31 cellular contexts compared by ENCODE assay signal in genomic region chr3:85574306-85574705, GRCh38.
"Had no signal": no experiment of that assay in that cellular context is flagged by ENCODE, and none has a peak within 500 bp of the region (broad histone marks: within the 10 kb centered on the region; RNA-seq: fewer than 3 reads in every experiment).

No MANE protein-coding gene starts in this region.

- H3K36me3 ChIP-seq: heart right ventricle, lower lobe of right lung, neural progenitor cell, sigmoid colon, spleen, thoracic aorta, vagina had no signal

- H3K4me3 ChIP-seq: heart right ventricle, lower lobe of right lung, neural progenitor cell, sigmoid colon, spleen, thoracic aorta, vagina had no signal

- H3K27me3 Mint-ChIP-seq: activated naive CD8-positive, alpha-beta T cell treated with anti-CD3 and anti-CD28 coated beads, Interleukin-2, amount 10 ng/mL, durations not matched to agents 7 days and 5 days; central memory CD8-positive, alpha-beta T cell; naive thymus-derived CD8-positive, alpha-beta T cell; progenitor cell of endocrine pancreas; type B pancreatic cell had no signal

- DNase-seq: activated CD4-positive, alpha-beta T cell treated with anti-CD3 and anti-CD28 coated beads for 4 hours; activated CD4-positive, alpha-beta T cell treated with anti-CD3 and anti-CD28 coated beads, Interleukin-2, amount 50 U/mL, for 48 hours; activated CD4-positive, CD25-positive, alpha-beta regulatory T cell; activated CD8-positive, alpha-beta memory T cell treated with anti-CD3 and anti-CD28 coated beads, Interleukin-2, amount 50 U/mL, for 48 hours; activated naive CD4-positive, alpha-beta T cell treated with Interleukin-2 at 50 U/mL for 16 hours; activated naive CD8-positive, alpha-beta T cell treated with anti-CD3 and anti-CD28 coated beads, Interleukin-2, amount 10 ng/mL, durations not matched to agents 7 days and 5 days; activated T-cell treated with anti-CD3 and anti-CD28 coated beads, Interleukin-2, amount 50 U/mL, for 48 hours; amniotic stem cell; cortex of kidney; endodermal cell; heart right ventricle; kidney; lower lobe of right lung; naive thymus-derived CD8-positive, alpha-beta T cell; retina; sigmoid colon; spleen; stimulated activated CD4-positive, alpha-beta T cell treated with anti-CD3 and anti-CD28 coated beads, Interleukin-4, amount 100 ng/mL, for 1 hour; stimulated activated naive CD4-positive, alpha-beta T cell treated with Interleukin-2 at 50 U/mL for 16 hours; T1000 had no signal

- FAIRE-seq: kidney had no signal

- H3K9me3 Mint-ChIP-seq: activated naive CD8-positive, alpha-beta T cell treated with anti-CD3 and anti-CD28 coated beads, Interleukin-2, amount 10 ng/mL, durations not matched to agents 7 days and 5 days; central memory CD8-positive, alpha-beta T cell; endodermal cell; naive thymus-derived CD8-positive, alpha-beta T cell; T-helper 1 cell treated with Interleukin-12 subunit alpha and Interleukin-12 subunit beta and Interleukin-4 antibody, amounts not matched to agents 30 μg/mL and 1 μg/mL, for 36 hours; type B pancreatic cell had no signal

- H3K27ac ChIP-seq: epithelial cell of prostate, heart right ventricle, lower lobe of right lung, neural progenitor cell, sigmoid colon, spleen, thoracic aorta, vagina had no signal

- H3K4me3 Mint-ChIP-seq: activated naive CD8-positive, alpha-beta T cell treated with anti-CD3 and anti-CD28 coated beads, Interleukin-2, amount 10 ng/mL, durations not matched to agents 7 days and 5 days; brain; central memory CD8-positive, alpha-beta T cell; endodermal cell; mesothelial cell of epicardium; naive thymus-derived CD8-positive, alpha-beta T cell; neural progenitor cell; T-helper 1 cell treated with Interleukin-12 subunit alpha and Interleukin-12 subunit beta and Interleukin-4 antibody, amounts not matched to agents 30 μg/mL and 1 μg/mL, for 36 hours; type B pancreatic cell had no signal

- H3K4me1 ChIP-seq: heart right ventricle, lower lobe of right lung, neural progenitor cell, sigmoid colon, spleen, vagina had no signal

- H3K36me3 Mint-ChIP-seq: activated naive CD8-positive, alpha-beta T cell treated with anti-CD3 and anti-CD28 coated beads, Interleukin-2, amount 10 ng/mL, durations not matched to agents 7 days and 5 days; brain; mesothelial cell of epicardium; naive thymus-derived CD8-positive, alpha-beta T cell; neural progenitor cell; type B pancreatic cell had no signal

- ATAC-seq: heart right ventricle; left lobe of liver; lower lobe of right lung; naive thymus-derived CD8-positive, alpha-beta T cell had no signal

- H3K27ac Mint-ChIP-seq: activated naive CD8-positive, alpha-beta T cell treated with anti-CD3 and anti-CD28 coated beads, Interleukin-2, amount 10 ng/mL, durations not matched to agents 7 days and 5 days; brain; endodermal cell; mesothelial cell of epicardium; naive thymus-derived CD8-positive, alpha-beta T cell; neural progenitor cell; progenitor cell of endocrine pancreas; T-helper 1 cell treated with Interleukin-12 subunit alpha and Interleukin-12 subunit beta and Interleukin-4 antibody, amounts not matched to agents 30 μg/mL and 1 μg/mL, for 36 hours; type B pancreatic cell had no signal

- H3K4me1 Mint-ChIP-seq: activated naive CD8-positive, alpha-beta T cell treated with anti-CD3 and anti-CD28 coated beads, Interleukin-2, amount 10 ng/mL, durations not matched to agents 7 days and 5 days; central memory CD8-positive, alpha-beta T cell; mesothelial cell of epicardium; naive thymus-derived CD8-positive, alpha-beta T cell; neural progenitor cell had no signal

- H3K9me3 ChIP-seq: heart right ventricle, lower lobe of right lung, sigmoid colon, spleen, thoracic aorta, vagina had no signal

- H3K27me3 ChIP-seq: heart right ventricle, neural progenitor cell, sigmoid colon, spleen, vagina had no signal
